In the genomic region with DNA sequence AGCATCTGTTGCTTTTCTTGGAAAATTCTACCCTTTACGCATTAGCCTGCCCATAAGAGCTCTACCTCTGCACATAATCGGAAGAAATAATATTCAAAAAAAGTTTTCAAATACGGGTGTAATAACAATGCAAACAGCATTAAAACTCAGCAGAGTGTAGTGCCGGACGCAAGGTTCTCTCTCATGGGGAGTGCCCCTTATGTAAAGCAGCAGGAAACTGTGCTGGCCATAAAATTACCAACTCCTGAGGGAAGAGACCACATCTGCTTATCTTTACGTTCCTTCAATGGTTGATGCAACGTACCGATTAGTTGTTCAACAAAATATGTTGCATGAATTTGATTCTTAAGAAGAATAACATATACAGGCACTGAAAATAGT, we compare ENCODE assay signal across 12 cellular contexts.
DNase-seq lines count a peak whose midpoint lies in the region; ATAC-seq lines count a peak whose summit lies in the region.
"Had no signal": no experiment of that assay in that cellular context is flagged by ENCODE, and none has a peak within 500 bp of the region (broad histone marks: within the 10 kb centered on the region; RNA-seq: fewer than 3 reads in every experiment).

No MANE protein-coding gene starts in this region.

- 4 to 9% methylated on average over 8 of the region's 8 CpGs for WGBS in aorta, 2 donors

- DNase-seq in NOMO-1 (lab: John Stamatoyannopoulos, UW; ENCODE audit: unreplicated experiment in 2 of 2) (peak; percentile 18 to 59), NOMO-1 treated with dmso at 0.1 percent for 144 hours (lab: John Stamatoyannopoulos, UW; ENCODE audit: unreplicated experiment) (no peak), OCI-M1 (lab: John Stamatoyannopoulos, UW) (peak; percentile 52), aorta (no peak), NCI-H1417 (lab: John Stamatoyannopoulos, UW) (no peak), GDM1 (lab: John Stamatoyannopoulos, UW) (no peak)
- no peak for DNase-seq in stimulated activated naive CD8-positive, alpha-beta T cell treated with anti-CD3 and anti-CD28 coated beads, Interleukin-15, amount 100 ng/mL, for 72 hours
- DNase-seq: 8988T; activated T-cell treated with anti-CD3 and anti-CD28 coated beads for 4 hours; stimulated activated CD4-positive, alpha-beta T cell treated with anti-CD3 and anti-CD28 coated beads, Interleukin-2, amount 100 ng/mL, for 24 hours had no signal

- H3K36me3 ChIP-seq in aorta (ENCODE audit: control insufficient read depth in 1 of 2, insufficient read depth in 2 of 2, low read length in 1 of 2), result no peaks in the 10 kb centered on the region

- peak overlapping the region in 1 of 2 donors; percentile 31 for H3K4me3 ChIP-seq in aorta (ENCODE audit: low read length in 2 of 2)

- ATAC-seq in HG02885 (IDR thresholded peaks at IDR 0.05; ENCODE audit: poor library complexity, unreplicated experiment) (peak; percentile 88), aorta (ENCODE audit: low FRiP score) (no peak)
- ATAC-seq in stimulated activated naive CD8-positive, alpha-beta T cell treated with anti-CD3 and anti-CD28 coated beads, Interleukin-15, amount 100 ng/mL, for 72 hours, result peak; percentile 71
- ATAC-seq: HCT116 had no signal

- no peak overlapping the region for H3K4me3 Mint-ChIP-seq in stimulated activated naive CD8-positive, alpha-beta T cell treated with anti-CD3 and anti-CD28 coated beads, Interleukin-15, amount 100 ng/mL, for 72 hours

- no peak overlapping the region for H3K27ac ChIP-seq in aorta (ENCODE audit: low read depth in 1 of 2, low read length in 2 of 2)

- H3K27me3 ChIP-seq in aorta (ENCODE audit: control insufficient read depth in 1 of 2, insufficient read depth in 2 of 2, low read length in 1 of 2), result no peaks in the 10 kb centered on the region

- H3K27me3 Mint-ChIP-seq in stimulated activated naive CD8-positive, alpha-beta T cell treated with anti-CD3 and anti-CD28 coated beads, Interleukin-15, amount 100 ng/mL, for 72 hours, result peaks cover 47% of the 10 kb centered on the region

- peaks cover 0 to 4% of the 10 kb centered on the region in 2 donors for H3K9me3 Mint-ChIP-seq in stimulated activated naive CD8-positive, alpha-beta T cell treated with anti-CD3 and anti-CD28 coated beads, Interleukin-15, amount 100 ng/mL, for 72 hours

- peaks cover 8% of the 10 kb centered on the region for H3K4me1 Mint-ChIP-seq in stimulated activated naive CD8-positive, alpha-beta T cell treated with anti-CD3 and anti-CD28 coated beads, Interleukin-15, amount 100 ng/mL, for 72 hours

- H3K27ac Mint-ChIP-seq in stimulated activated naive CD8-positive, alpha-beta T cell treated with anti-CD3 and anti-CD28 coated beads, Interleukin-15, amount 100 ng/mL, for 72 hours, result no peak overlapping the region

- intact Hi-C loops in aorta (cut with DNase I), result loop anchor here in 1 of 2 donors (10.0 kb wide), 1 partner anchor 224 kb away; no protein-coding TSS in a partner anchor

- H3K4me1 ChIP-seq in aorta (ENCODE audit: control insufficient read depth in 1 of 2, insufficient read depth in 2 of 2, low read length in 2 of 2), result peaks cover 2 to 6% of the 10 kb centered on the region in 2 donors

- H3K9me3 ChIP-seq in aorta (ENCODE audit: control insufficient read depth, low read length), result peaks cover 2% of the 10 kb centered on the region

Comparison
In these comparisons a context has a peak if more than half of its experiments do, and no peak if none do; other contexts are left out.
1. DNase-seq: peak in NOMO-1 (2 of 2) and OCI-M1 (single experiment); none in NOMO-1 treated with dmso at 0.1 percent for 144 hours (single experiment), stimulated activated naive CD8-positive, alpha-beta T cell treated with anti-CD3 and anti-CD28 coated beads, Interleukin-15, amount 100 ng/mL, for 72 hours (0 of 2), aorta (0 of 2), NCI-H1417 (0 of 3) and GDM1 (single experiment).